In the genomic region with DNA sequence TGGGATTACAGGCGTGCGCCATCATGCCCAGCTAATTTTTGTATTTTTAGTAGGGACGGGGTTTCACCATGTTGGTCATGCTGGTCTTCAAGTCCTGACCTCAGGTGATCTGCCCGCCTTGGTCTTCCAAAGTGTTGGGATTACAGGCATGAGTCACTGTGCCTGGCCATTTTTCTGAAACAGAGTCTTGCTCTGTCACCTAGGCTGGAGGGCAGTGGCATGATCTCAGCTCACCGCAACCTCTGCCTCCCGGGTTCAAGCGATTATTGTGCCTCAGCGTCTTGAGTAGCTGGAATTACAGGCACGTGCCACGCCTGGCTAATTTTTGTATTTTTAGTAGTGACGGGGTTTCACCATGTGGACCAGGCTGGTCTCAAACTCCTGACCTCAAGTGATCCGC, we compare ENCODE assay signal across 11 cellular contexts. TPM values are rescaled to one million over a fixed set of nuclear protein-coding genes. Genes with fewer than 3 reads are reported as not detected.
DNase-seq lines count a peak whose midpoint lies in the region; TF ChIP-seq lines count a peak whose summit lies in the region.
"Not testable (repeated sequence)": the region's sequence is repeated elsewhere in the genome, so short reads cannot be mapped to it uniquely, and the experiment has no call there.
"Had no signal": no experiment of that assay in that cellular context is flagged by ENCODE, and none has a peak within 500 bp of the region (broad histone marks: within the 10 kb centered on the region; RNA-seq: fewer than 3 reads in every experiment).

No MANE protein-coding gene starts in this region.

- CTCF ChIA-PET in RWPE1 (lab: Yijun Ruan, JAX) (interaction anchor here (2.2 kb wide), 1 partner anchor 22 kb away, joined by 9 read pairs; no protein-coding TSS in a partner anchor), MCF 10A (lab: Yijun Ruan, JAX) (interaction anchor here (0.6 to 2.1 kb wide), 4 partner anchors 22 to 112 kb away, joined by 3 to 7 read pairs (median 3); no protein-coding TSS in a partner anchor)

- peaks cover 29% of the 10 kb centered on the region for H3K4me1 Mint-ChIP-seq in MCF 10A (ENCODE audit: insufficient read depth, unreplicated experiment)
- H3K4me1 Mint-ChIP-seq in progenitor cell of endocrine pancreas (ENCODE audit: low read depth) = not testable (repeated sequence)

- DNase-seq in A172 (ENCODE audit: low spot score) = peak; percentile 51
- DNase-seq in Caki2 (ENCODE audit: low read depth) = peak; percentile 38
- peak; percentile 66 for DNase-seq in H4 (ENCODE audit: low spot score)
- DNase-seq in M059J (ENCODE audit: low read depth) = peak; percentile 80
- not testable (repeated sequence) for DNase-seq in RWPE1 (ENCODE audit: low spot score); progenitor cell of endocrine pancreas (ENCODE audit: low spot score, unreplicated experiment)
- DNase-seq in MCF 10A (ENCODE audit: unreplicated experiment) = peak; percentile 44
- peak; percentile 51 for DNase-seq in kidney tubule cell (ENCODE audit: low spot score)

- not testable (repeated sequence) for H3K4me3 Mint-ChIP-seq in MCF 10A (ENCODE audit: unreplicated experiment); progenitor cell of endocrine pancreas (ENCODE audit: low read depth)

- H3K9me3 Mint-ChIP-seq in MCF 10A (ENCODE audit: unreplicated experiment); progenitor cell of endocrine pancreas (ENCODE audit: low read depth): not testable (repeated sequence)

- intact Hi-C loops in MCF 10A (cut with micrococcal nuclease) = not testable (repeated sequence)

- not testable (repeated sequence) for TF ChIP-seq CTCF in RWPE1 (conservative IDR thresholded peaks at IDR 0.05; ENCODE audit: low read depth); MCF 10A (IDR thresholded peaks at IDR 0.05; ENCODE audit: unreplicated experiment); progenitor cell of endocrine pancreas (IDR thresholded peaks at IDR 0.05; ENCODE audit: unreplicated experiment)

- not testable (repeated sequence) for H3K27me3 Mint-ChIP-seq in MCF 10A (ENCODE audit: insufficient read depth, unreplicated experiment); progenitor cell of endocrine pancreas

- H3K27ac ChIP-seq in RWPE1 = peak overlapping the region; percentile 88

- BruUV-seq in MCF 10A (replicated peaks; lab: Mats Ljungman, UMichigan) = not testable (repeated sequence)

- in situ Hi-C loops in Caki2 (cut with HindIII; ENCODE audit: low pct_unique_long_range_greater_than_20kb, low sequenced_read_pairs) = not testable (repeated sequence)

- H3K27ac Mint-ChIP-seq in MCF 10A (ENCODE audit: low read depth, unreplicated experiment) = peak overlapping the region; percentile 61
- H3K27ac Mint-ChIP-seq in progenitor cell of endocrine pancreas = peak overlapping the region; percentile 49

- peaks cover 22% of the 10 kb centered on the region for H3K36me3 Mint-ChIP-seq in MCF 10A (ENCODE audit: insufficient read depth, unreplicated experiment)
- not testable (repeated sequence) for H3K36me3 Mint-ChIP-seq in progenitor cell of endocrine pancreas (ENCODE audit: insufficient read depth)

- POLR2A ChIA-PET in RWPE1 (lab: Yijun Ruan, JAX; ENCODE audit: low non-redundant PET) = not testable (repeated sequence)
- POLR2A ChIA-PET in MCF 10A (lab: Yijun Ruan, JAX) = interaction anchor here (1.2 to 5.0 kb wide), 4 partner anchors 10 to 64 kb away, joined by 4 to 55 read pairs (median 10); no protein-coding TSS in a partner anchor

RNA-seq across cellular contexts. Expression of a gene that starts 4.1 kb away (rescaled TPM):
- 22.4 and 25.8 TPM in 2 replicates for total RNA-seq in A172 (2014; rRNA removed; shearing (Covaris generic))
- 48.7 and 62.8 TPM in 2 replicates for total RNA-seq in Caki2 (2014; rRNA removed; shearing (Covaris generic); ENCODE audit: low replicate concordance)
- 24.9 and 32.5 TPM in 2 replicates for total RNA-seq in H4 (2014; rRNA removed; shearing (Covaris generic))
- 27.4 and 33.0 TPM in 2 replicates for total RNA-seq in M059J (2014; rRNA removed; shearing (Covaris generic))
- 24.9 and 29.7 TPM in 2 replicates for total RNA-seq in MCF 10A (2022)
- total RNA-seq in progenitor cell of endocrine pancreas = 55.5 and 55.7 TPM in 2 replicates

RNA-seq across cellular contexts. Expression of a gene that starts 20.5 kb away (rescaled TPM):
- 0.14 and 1.9 TPM in 2 replicates for total RNA-seq in A172 (2014; rRNA removed; shearing (Covaris generic))
- total RNA-seq in Caki2 (2014; rRNA removed; shearing (Covaris generic); ENCODE audit: low replicate concordance) = not detected in 2 replicates
- total RNA-seq in H4 (2014; rRNA removed; shearing (Covaris generic)) = 0.06 and 0.45 TPM in 2 replicates
- total RNA-seq in M059J (2014; rRNA removed; shearing (Covaris generic)) = 3.0 and 3.2 TPM in 2 replicates
- not detected in 2 replicates for total RNA-seq in MCF 10A (2022)
- total RNA-seq in progenitor cell of endocrine pancreas = 0.60 and 1.3 TPM in 2 replicates
- total RNA-seq: CD4-positive, CD25-positive, alpha-beta regulatory T cell; CD8-positive, alpha-beta T cell had no signal

RNA-seq across cellular contexts. Expression of a gene that starts 34.5 kb away (rescaled TPM):
- not detected in 2 replicates for total RNA-seq in A172 (2014; rRNA removed; shearing (Covaris generic))
- not detected in 2 replicates for total RNA-seq in Caki2 (2014; rRNA removed; shearing (Covaris generic); ENCODE audit: low replicate concordance)
- not detected in 2 replicates for total RNA-seq in H4 (2014; rRNA removed; shearing (Covaris generic))
- total RNA-seq in M059J (2014; rRNA removed; shearing (Covaris generic)) = not detected in 2 replicates
- total RNA-seq in MCF 10A (2022) (not detected in 2 replicates), progenitor cell of endocrine pancreas (not detected in 2 replicates)
- total RNA-seq: Caco-2; CD4-positive, CD25-positive, alpha-beta regulatory T cell; CD8-positive, alpha-beta T cell had no signal

RNA-seq across cellular contexts. Expression of a gene that starts 41.2 kb away (rescaled TPM):
- total RNA-seq in A172 (2014; rRNA removed; shearing (Covaris generic)) = 155 and 163 TPM in 2 replicates
- total RNA-seq in Caki2 (2014; rRNA removed; shearing (Covaris generic); ENCODE audit: low replicate concordance) = 157 and 162 TPM in 2 replicates
- 86.2 and 88.7 TPM in 2 replicates for total RNA-seq in H4 (2014; rRNA removed; shearing (Covaris generic))
- total RNA-seq in M059J (2014; rRNA removed; shearing (Covaris generic)) = 121 and 155 TPM in 2 replicates
- total RNA-seq in MCF 10A (2022) (27.6 and 35.6 TPM in 2 replicates), progenitor cell of endocrine pancreas (64.1 and 66.2 TPM in 2 replicates)

RNA-seq across cellular contexts. Expression of a gene that starts 41.6 kb away (rescaled TPM):
- total RNA-seq in A172 (2014; rRNA removed; shearing (Covaris generic)) = 28.0 and 38.0 TPM in 2 replicates
- total RNA-seq in Caki2 (2014; rRNA removed; shearing (Covaris generic); ENCODE audit: low replicate concordance) = 40.3 and 51.4 TPM in 2 replicates
- total RNA-seq in H4 (2014; rRNA removed; shearing (Covaris generic)) = 7.3 and 11.3 TPM in 2 replicates
- 6.2 and 20.8 TPM in 2 replicates for total RNA-seq in M059J (2014; rRNA removed; shearing (Covaris generic))
- 2.6 and 3.4 TPM in 2 replicates for total RNA-seq in MCF 10A (2022)
- total RNA-seq in progenitor cell of endocrine pancreas = 39.4 and 43.7 TPM in 2 replicates
